ENCODE assay signal across 31 cellular contexts in genomic region chr12:44076892-44077291, GRCh38.
A peak's percentile ranks its signal among the peaks of the same experiment; 100 is the strongest.
DNase-seq lines count a peak whose midpoint lies in the region; ATAC-seq, FAIRE-seq and TF ChIP-seq lines count a peak whose summit lies in the region.
"Had no signal": no experiment of that assay in that cellular context is flagged by ENCODE, and none has a peak within 500 bp of the region (broad histone marks: within the 10 kb centered on the region; RNA-seq: fewer than 3 reads in every experiment).

No MANE protein-coding gene starts in this region.

- intact Hi-C loops in A673 (cut with micrococcal nuclease; ENCODE audit: unreplicated experiment), result no loop called here
- intact Hi-C loops in testis (cut with DNase I; ENCODE audit: low total_unique reads), result no loop called here

- H3K27me3 Mint-ChIP-seq in nephron (ENCODE audit: low read depth), result peaks cover 3% of the 10 kb centered on the region
- H3K27me3 Mint-ChIP-seq: activated CD4-positive, alpha-beta T cell treated with anti-CD3 and anti-CD28 coated beads, Interleukin-2, amount 10 ng/mL, durations not matched to agents 24 days and 14 days; memory B cell had no signal

- no peak for TF ChIP-seq CTCF in A673 (conservative IDR thresholded peaks at IDR 0.05; ENCODE audit: low read depth, low read length)
- no peak for TF ChIP-seq CTCF in HEK293 (tag by site-specific recombination; IDR thresholded peaks at IDR 0.05)
- no peak for TF ChIP-seq CTCF in nephron (IDR thresholded peaks at IDR 0.05; ENCODE audit: unreplicated experiment in 3 of 3)
- TF ChIP-seq CTCF in testis (IDR thresholded peaks at IDR 0.05), result no peak

- DNase-seq in A673 (ENCODE audit: low spot score), result peak; percentile 43
- DNase-seq in cerebellar cortex (ENCODE audit: low spot score), result peak; percentile 51
- no peak for DNase-seq in NCI-H2171 treated with DMSO at 0.1 percent for 48 hours (lab: John Stamatoyannopoulos, UW)
- DNase-seq in RCC 7860 (ENCODE audit: low spot score), result no peak
- no peak for DNase-seq in testis
- DNase-seq: activated CD4-positive, alpha-beta T cell treated with anti-CD3 and anti-CD28 coated beads, Interleukin-2, amount 10 ng/mL, durations not matched to agents 24 days and 14 days; activated CD8-positive, alpha-beta memory T cell treated with anti-CD3 and anti-CD28 coated beads for 24 hours; activated naive CD4-positive, alpha-beta T cell treated with anti-CD3 and anti-CD28 coated beads, Interleukin-2, amount 50 U/mL, for 16 hours; activated T-cell treated with anti-CD3 and anti-CD28 coated beads for 4 hours; brain microvascular endothelial cell; DMS153; Kasumi-1; NCI-H1048; NCI-H187 treated with DMSO at 0.1 percent for 48 hours; NCI-H226; NCI-H774; RPMI8226; SJCRH30; stimulated activated CD4-positive, alpha-beta T cell treated with anti-CD3 and anti-CD28 coated beads, Interleukin-4, amount 100 ng/mL, for 24 hours; T-helper 9 cell; transverse colon; WERI-Rb-1 had no signal

- no peak for FAIRE-seq in RCC 7860 (lab: Jason Lieb, UNC)
- FAIRE-seq: endothelial cell of umbilical vein had no signal

- WGBS in testis, 2 donors, result 18 to 41% methylated on average over 2 of the region's 2 CpGs

- POLR2A ChIA-PET in A673 (lab: Charles Lee; ENCODE audit: low non-redundant PET) (no interaction called here), HEK293 (lab: Yijun Ruan, JAX) (no interaction called here)

- no TSS peak for BruUV-seq in A673 (replicated peaks; lab: Mats Ljungman, UMichigan)

- ATAC-seq in GM18873 (IDR thresholded peaks at IDR 0.05; ENCODE audit: low FRiP score, unreplicated experiment), result no peak
- ATAC-seq: left lobe of liver had no signal

- H3K9me3 ChIP-seq in A673 (ENCODE audit: low read depth, low read length, poor library complexity, severe bottlenecking) (no peaks in the 10 kb centered on the region), HEK293 (ENCODE audit: control insufficient read depth, insufficient read depth, low read depth, low read length) (no peaks in the 10 kb centered on the region), testis (no peaks in the 10 kb centered on the region)
- H3K9me3 ChIP-seq: BLaER1, prostate gland, SJCRH30, transverse colon had no signal

- H3K27ac ChIP-seq in A673 (ENCODE audit: low read depth, low read length, poor library complexity, severe bottlenecking) (no peak overlapping the region), HEK293 (ENCODE audit: extremely low read depth, low read depth, low read length) (no peak overlapping the region), testis (no peak overlapping the region)
- H3K27ac ChIP-seq: BLaER1, brain microvascular endothelial cell, SJCRH30, transverse colon, WERI-Rb-1 had no signal

- no peaks in the 10 kb centered on the region for H3K27me3 ChIP-seq in A673 (replicated peaks; ENCODE audit: insufficient read depth, low read depth, low read length, poor library complexity)
- H3K27me3 ChIP-seq in testis, result no peaks in the 10 kb centered on the region
- H3K27me3 ChIP-seq: BLaER1, brain microvascular endothelial cell, SJCRH30, transverse colon had no signal

- H3K36me3 ChIP-seq in A673 (ENCODE audit: insufficient read depth, low read length, poor library complexity, severe bottlenecking) (no peaks in the 10 kb centered on the region), HEK293 (ENCODE audit: control insufficient read depth in 2 of 2, insufficient read depth in 1 of 2, low read length in 2 of 2) (no peaks in the 10 kb centered on the region), testis (ENCODE audit: low read depth, missing control alignments) (no peaks in the 10 kb centered on the region)
- H3K36me3 ChIP-seq: BLaER1, brain microvascular endothelial cell, prostate gland, SJCRH30, transverse colon, WERI-Rb-1 had no signal

- no peaks in the 10 kb centered on the region for H3K9me3 Mint-ChIP-seq in nephron
- H3K9me3 Mint-ChIP-seq: activated CD4-positive, alpha-beta T cell treated with anti-CD3 and anti-CD28 coated beads, Interleukin-2, amount 10 ng/mL, durations not matched to agents 24 days and 14 days; activated T-helper 2 cell treated with anti-CD3 and anti-CD28 coated beads, Interferon-gamma antibody, Interleukin-2, Interleukin-4, amounts not matched to agents 10 μg/mL and 5 μg/mL and 100 μg/mL, durations not matched to agents 14 hours and 24 hours and 36 hours; memory B cell had no signal

- no peaks in the 10 kb centered on the region for H3K36me3 Mint-ChIP-seq in nephron (ENCODE audit: low read depth)

- H3K4me1 Mint-ChIP-seq in nephron, result peaks cover 11% of the 10 kb centered on the region
- H3K4me1 Mint-ChIP-seq: activated CD4-positive, alpha-beta T cell treated with anti-CD3 and anti-CD28 coated beads, Interleukin-2, amount 10 ng/mL, durations not matched to agents 24 days and 14 days; memory B cell had no signal

- no peak for TF ChIP-seq POLR2A in testis (IDR thresholded peaks at IDR 0.05)

- CTCF ChIA-PET in A673 (lab: Charles Lee) (no interaction called here), HEK293 (lab: Yijun Ruan, JAX) (interaction anchor here (0.7 kb wide), 1 partner anchor 139 kb away, joined by 3 read pairs; no protein-coding TSS in a partner anchor)

- H3K4me3 Mint-ChIP-seq in nephron, result no peak overlapping the region
- H3K4me3 Mint-ChIP-seq: activated CD4-positive, alpha-beta T cell treated with anti-CD3 and anti-CD28 coated beads, Interleukin-2, amount 10 ng/mL, durations not matched to agents 24 days and 14 days; memory B cell had no signal

- H3K27ac Mint-ChIP-seq in nephron, result peak overlapping the region in 2 of 3 experiments; percentile 48 to 50
- H3K27ac Mint-ChIP-seq: activated CD4-positive, alpha-beta T cell treated with anti-CD3 and anti-CD28 coated beads, Interleukin-2, amount 10 ng/mL, durations not matched to agents 24 days and 14 days; activated T-helper 2 cell treated with anti-CD3 and anti-CD28 coated beads, Interferon-gamma antibody, Interleukin-2, Interleukin-4, amounts not matched to agents 10 μg/mL and 5 μg/mL and 100 μg/mL, durations not matched to agents 14 hours and 24 hours and 36 hours; memory B cell had no signal

- H3K4me3 ChIP-seq in A673 (ENCODE audit: low read depth, low read length, poor library complexity, severe bottlenecking) (no peak overlapping the region), HEK293 (ENCODE audit: low read depth, low read length) (no peak overlapping the region), testis (no peak overlapping the region)
- H3K4me3 ChIP-seq: BLaER1, prostate gland, SJCRH30, transverse colon had no signal

- peaks cover 3% of the 10 kb centered on the region for H3K4me1 ChIP-seq in A673 (ENCODE audit: insufficient read depth, low read length, poor library complexity, severe bottlenecking)
- peaks cover 4% of the 10 kb centered on the region; the same call in 1 of the 2 replicates for H3K4me1 ChIP-seq in HEK293 (ENCODE audit: control insufficient read depth, insufficient read depth, low read length)
- no peaks in the 10 kb centered on the region for H3K4me1 ChIP-seq in testis
- H3K4me1 ChIP-seq: BLaER1, prostate gland, SJCRH30 had no signal

TF ChIP-seq in HEK293, 187 proteins besides CTCF, POLR2A, EP300 and RAD21:
- TF ChIP-seq ZNF658 (tag by site-specific recombination; IDR thresholded peaks at IDR 0.05) (no peak), ZNF660 (tag by site-specific recombination; IDR thresholded peaks at IDR 0.05) (no peak), SCRT1 (tag by site-specific recombination; IDR thresholded peaks at IDR 0.05; ENCODE audit: borderline replicate concordance) (0 out of 2 replicates have a peak, but pooled peaks have one; percentile 27), ZIC2 (tag by site-specific recombination; IDR thresholded peaks at IDR 0.05) (peak; percentile 42; the same call in 1 of the 2 replicates), SCRT2 (tag by site-specific recombination; IDR thresholded peaks at IDR 0.05) (0 out of 2 replicates have a peak, but pooled peaks have one; percentile 48)

Comparison
In these comparisons a context has a peak if more than half of its experiments do, and no peak if none do; other contexts are left out.
1. DNase-seq: peak in A673 (single experiment) and cerebellar cortex (single experiment); none in NCI-H2171 treated with DMSO at 0.1 percent for 48 hours (single experiment), RCC 7860 (single experiment) and testis (single experiment).